14 cellular contexts compared by ENCODE assay signal in the genomic region with DNA sequence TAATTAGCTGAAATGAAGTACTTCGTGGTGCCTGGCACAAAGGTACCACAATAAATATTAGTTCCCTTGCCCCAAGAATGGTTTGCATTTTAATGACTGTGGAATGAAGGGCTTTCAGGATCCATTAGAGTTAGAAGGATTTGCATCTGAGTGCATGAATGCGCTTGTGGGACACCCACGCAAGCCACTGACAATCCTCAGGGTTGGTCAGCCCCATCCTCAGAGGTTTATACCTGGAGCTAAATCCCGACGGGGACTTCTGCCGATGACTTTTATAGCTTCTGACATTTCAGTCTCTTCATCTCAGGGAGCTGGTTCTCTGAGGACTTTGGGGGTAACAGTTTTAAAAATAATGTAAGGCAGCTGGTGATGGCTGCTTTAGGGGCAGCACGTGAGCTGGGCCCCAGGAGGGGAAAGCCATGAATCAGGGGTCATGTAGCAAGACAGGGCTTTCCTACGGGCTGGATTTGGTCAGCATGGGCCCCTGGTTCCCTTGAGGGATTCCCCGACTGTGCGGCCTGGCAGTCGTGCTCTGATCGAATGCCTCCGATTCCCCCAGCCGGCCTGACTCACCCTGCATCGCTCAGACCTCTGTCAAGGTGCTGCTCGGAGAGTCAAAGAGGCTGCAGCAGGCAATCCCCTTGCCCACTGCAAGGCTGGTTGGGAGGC. TPM values are rescaled to one million over a fixed set of nuclear protein-coding genes. Genes with fewer than 3 reads are reported as not detected.
DNase-seq lines count a peak whose midpoint lies in the region; ATAC-seq and TF ChIP-seq lines count a peak whose summit lies in the region.
"Had no signal": no experiment of that assay in that cellular context is flagged by ENCODE, and none has a peak within 500 bp of the region (broad histone marks: within the 10 kb centered on the region; RNA-seq: fewer than 3 reads in every experiment).

No MANE protein-coding gene starts in this region.

- no peaks in the 10 kb centered on the region for H3K27me3 ChIP-seq in lower lobe of right lung (ENCODE audit: low read depth)
- H3K27me3 ChIP-seq: neutrophil had no signal

- no peaks in the 10 kb centered on the region for H3K27me3 Mint-ChIP-seq in memory B cell

- peak overlapping the region; percentile 86 for H3K27ac Mint-ChIP-seq in memory B cell

- H3K36me3 Mint-ChIP-seq in memory B cell, result peaks cover 2% of the 10 kb centered on the region

- no peaks in the 10 kb centered on the region for H3K9me3 Mint-ChIP-seq in memory B cell

- H3K36me3 ChIP-seq in mucosa of descending colon (ENCODE audit: low read depth) (no peaks in the 10 kb centered on the region), lower lobe of right lung (no peaks in the 10 kb centered on the region)
- H3K36me3 ChIP-seq: neutrophil had no signal

- ATAC-seq in GM18520 (IDR thresholded peaks at IDR 0.05; ENCODE audit: unreplicated experiment), result peak; percentile 33
- ATAC-seq in GM21390 (IDR thresholded peaks at IDR 0.05; ENCODE audit: unreplicated experiment), result peak; percentile 47
- ATAC-seq in HG03175 (IDR thresholded peaks at IDR 0.05; ENCODE audit: unreplicated experiment), result peak; percentile 49
- ATAC-seq in memory B cell (ENCODE audit: low read depth), result peak; percentile 28
- ATAC-seq in mucosa of descending colon, result no peak
- no peak for ATAC-seq in lower lobe of right lung

- no peak overlapping the region for H3K27ac ChIP-seq in lower lobe of right lung
- H3K27ac ChIP-seq: neutrophil had no signal

- TF ChIP-seq CTCF in mucosa of descending colon (IDR thresholded peaks at IDR 0.05), result no peak
- no peak for TF ChIP-seq CTCF in lower lobe of right lung (IDR thresholded peaks at IDR 0.05)

- peaks cover 29% of the 10 kb centered on the region for H3K4me1 Mint-ChIP-seq in memory B cell

- no peak overlapping the region for H3K4me3 Mint-ChIP-seq in memory B cell

- intact Hi-C loops in mucosa of descending colon (cut with DNase I, micrococcal nuclease) (no loop called here), lower lobe of right lung (cut with DNase I) (no loop called here)

- DNase-seq in memory B cell (ENCODE audit: low spot score in 2 of 2) (no peak), mucosa of descending colon (no peak), lower lobe of right lung (no peak), cerebellar nuclear complex (lab: John Stamatoyannopoulos, UW) (no peak)
- DNase-seq: DMS 273 treated with DMSO at 0.1 percent for 48 hours, islet precursor cell, NCI-H1092, substantia nigra, T-helper 1 cell had no signal

- H3K4me3 ChIP-seq in mucosa of descending colon, result no peak overlapping the region
- H3K4me3 ChIP-seq in lower lobe of right lung, result no peak overlapping the region

- H3K4me1 ChIP-seq in mucosa of descending colon (ENCODE audit: low read depth) (no peaks in the 10 kb centered on the region), lower lobe of right lung (peaks cover 11% of the 10 kb centered on the region)

- H3K9me3 ChIP-seq in mucosa of descending colon (no peaks in the 10 kb centered on the region), lower lobe of right lung (no peaks in the 10 kb centered on the region)
- H3K9me3 ChIP-seq: neutrophil had no signal

RNA-seq across cellular contexts. Expression of a gene that starts 20.8 kb away (rescaled TPM):
- total RNA-seq in mucosa of descending colon (1 to 10 TPM; 1.0 to 2.9 (median 2.8) TPM), lower lobe of right lung (1.4 TPM)
- total RNA-seq: epithelial cell of proximal tubule had no signal

RNA-seq across cellular contexts. Expression of a gene that starts 22.5 kb away (rescaled TPM):
- total RNA-seq in mucosa of descending colon (not detected), lower lobe of right lung (not detected)
- total RNA-seq: epithelial cell of proximal tubule had no signal

Comparison
In these comparisons a context has a peak if more than half of its experiments do, and no peak if none do; other contexts are left out.
1. ATAC-seq: peak in GM18520 (single experiment), GM21390 (single experiment), HG03175 (single experiment) and memory B cell (single experiment); none in mucosa of descending colon (single experiment) and lower lobe of right lung (0 of 2).